15 cellular contexts compared by ENCODE assay signal in the genomic region with DNA sequence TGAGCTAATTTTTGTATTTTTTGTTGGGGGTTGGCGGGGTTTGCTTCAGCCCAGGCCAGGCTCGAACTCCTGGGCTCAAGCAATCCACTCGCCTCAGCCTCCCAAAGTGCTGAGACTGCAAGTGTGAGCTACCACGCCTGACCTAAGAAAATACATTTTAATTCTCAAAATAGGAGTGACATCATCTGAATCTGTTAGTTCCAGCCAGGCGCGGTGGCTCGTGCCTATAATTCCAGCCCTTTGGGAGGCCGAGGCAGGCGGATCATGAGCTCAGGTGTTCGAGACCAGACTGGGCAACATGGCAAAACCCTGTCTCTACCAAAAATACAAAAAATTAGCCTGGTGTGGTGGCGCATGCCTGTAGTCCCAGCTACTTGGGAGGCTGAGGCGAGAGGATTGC. TPM values are rescaled to one million over a fixed set of nuclear protein-coding genes. Genes with fewer than 3 reads are reported as not detected.
DNase-seq lines count a peak whose midpoint lies in the region; ATAC-seq and TF ChIP-seq lines count a peak whose summit lies in the region.
"Not testable (repeated sequence)": the region's sequence is repeated elsewhere in the genome, so short reads cannot be mapped to it uniquely, and the experiment has no call there.
"Had no signal": no experiment of that assay in that cellular context is flagged by ENCODE, and none has a peak within 500 bp of the region (broad histone marks: within the 10 kb centered on the region; RNA-seq: fewer than 3 reads in every experiment).

No MANE protein-coding gene starts in this region.

- not testable (repeated sequence) for TF ChIP-seq CTCF in C4-2B (conservative IDR thresholded peaks at IDR 0.05); body of pancreas (IDR thresholded peaks at IDR 0.05); esophagus muscularis mucosa (IDR thresholded peaks at IDR 0.05); right lobe of liver (IDR thresholded peaks at IDR 0.05); psoas muscle (IDR thresholded peaks at IDR 0.05); suprapubic skin (IDR thresholded peaks at IDR 0.05); upper lobe of left lung (IDR thresholded peaks at IDR 0.05)

- not testable (repeated sequence) for H3K9me3 ChIP-seq in T-helper 17 cell (ENCODE audit: control insufficient read depth, low read length, poor library complexity, severe bottlenecking); body of pancreas; esophagus muscularis mucosa; right lobe of liver; psoas muscle; suprapubic skin; upper lobe of left lung

- H3K36me3 Mint-ChIP-seq in T-helper 17 cell (ENCODE audit: low read depth): not testable (repeated sequence)

- not testable (repeated sequence) for H3K4me3 ChIP-seq in body of pancreas, esophagus muscularis mucosa, right lobe of liver, psoas muscle, suprapubic skin, upper lobe of left lung

- H3K4me3 Mint-ChIP-seq in T-helper 17 cell: not testable (repeated sequence)

- not testable (repeated sequence) for TF ChIP-seq POLR2A in body of pancreas (IDR thresholded peaks at IDR 0.05); esophagus muscularis mucosa (IDR thresholded peaks at IDR 0.05; ENCODE audit: low read depth); right lobe of liver (IDR thresholded peaks at IDR 0.05); suprapubic skin (IDR thresholded peaks at IDR 0.05); upper lobe of left lung (IDR thresholded peaks at IDR 0.05)

- H3K27ac ChIP-seq in C4-2B: peak overlapping the region; percentile 98
- H3K27ac ChIP-seq in body of pancreas: peak overlapping the region; percentile 97 to 100 (median 99)
- H3K27ac ChIP-seq in esophagus muscularis mucosa (replicated peaks in 1 of 4): peak overlapping the region; percentile 96 to 100 (median 98)
- H3K27ac ChIP-seq in right lobe of liver: peak overlapping the region in 2 of 3 donors; percentile 98 to 99
- H3K27ac ChIP-seq in psoas muscle: peak overlapping the region; percentile 99
- H3K27ac ChIP-seq in suprapubic skin: peak overlapping the region; percentile 100
- peak overlapping the region; percentile 99 to 100 (median 100) for H3K27ac ChIP-seq in upper lobe of left lung

- H3K27me3 Mint-ChIP-seq in T-helper 17 cell: not testable (repeated sequence)

- not testable (repeated sequence) for DNase-seq in T-helper 17 cell; esophagus muscularis mucosa (ENCODE audit: extremely low spot score); suprapubic skin (ENCODE audit: low spot score in 2 of 2); upper lobe of left lung
- DNase-seq in body of pancreas (peak in 1 of 4 donors; percentile 12), right lobe of liver (peak in 2 of 3 donors; percentile 26 to 44), psoas muscle (peak in 1 of 2 donors; percentile 34)

- WGBS in body of pancreas, 2 donors: 92 to 97% methylated on average over 9 to 12 of the region's 12 CpGs
- whole genome bisulfite sequencing in esophagus muscularis mucosa: 91% methylated on average over 12 of the region's 12 CpGs
- WGBS in right lobe of liver (ENCODE audit: insufficient coverage, low coverage, low lambda C conversion rate, missing lambda C conversion rate): 91% methylated on average over 12 of the region's 12 CpGs
- 70 to 91% (median 72%) methylated on average over 12 of the region's 12 CpGs for WGBS in psoas muscle, 3 donors
- 86% methylated on average over 12 of the region's 12 CpGs for WGBS in suprapubic skin
- 96 to 98% methylated on average over 12 of the region's 12 CpGs for WGBS in upper lobe of left lung, 2 donors

- intact Hi-C loops in body of pancreas (cut with DNase I) (loop anchor here (10.0 kb wide), 1 partner anchor 50 kb away; the partner anchor contains the start of gene FKBP5), esophagus muscularis mucosa (cut with DNase I) (loop anchor here (2.0 kb wide), 1 partner anchor 150 kb away; no protein-coding TSS in a partner anchor), right lobe of liver (cut with DNase I) (loop anchor here (10.0 kb wide), 2 partner anchors 150 to 170 kb away; no protein-coding TSS in a partner anchor)
- intact Hi-C loops in psoas muscle (cut with DNase I): not testable (repeated sequence)

- not testable (repeated sequence) for H3K36me3 ChIP-seq in body of pancreas (replicated peaks in 1 of 2; ENCODE audit: insufficient read depth in 1 of 2, low read depth in 2 of 2); esophagus muscularis mucosa; right lobe of liver; psoas muscle (ENCODE audit: insufficient read depth in 1 of 2, low read depth in 1 of 2); suprapubic skin; upper lobe of left lung

- not testable (repeated sequence) for H3K27me3 ChIP-seq in body of pancreas; esophagus muscularis mucosa; right lobe of liver; psoas muscle (ENCODE audit: insufficient read depth in 3 of 3, low read length in 2 of 3); suprapubic skin; upper lobe of left lung

- not testable (repeated sequence) for ATAC-seq in T-helper 17 cell; body of pancreas; right lobe of liver; psoas muscle; upper lobe of left lung (ENCODE audit: low FRiP score in 2 of 2)

- peaks cover 41% of the 10 kb centered on the region for H3K4me1 Mint-ChIP-seq in T-helper 17 cell

- H3K4me1 ChIP-seq in body of pancreas (peaks cover 78% of the 10 kb centered on the region), esophagus muscularis mucosa (peaks cover 47 to 84% (median 75%) of the 10 kb centered on the region in 4 donors), right lobe of liver (peaks cover 8 to 51% (median 27%) of the 10 kb centered on the region in 4 donors), psoas muscle (peaks cover 51% of the 10 kb centered on the region), suprapubic skin (peaks cover 77% of the 10 kb centered on the region), upper lobe of left lung (peaks cover 54 to 71% (median 66%) of the 10 kb centered on the region in 4 donors)

- peak overlapping the region; percentile 67 for H3K27ac Mint-ChIP-seq in T-helper 17 cell

- TF ChIP-seq EP300 in esophagus muscularis mucosa (IDR thresholded peaks at IDR 0.05); suprapubic skin (IDR thresholded peaks at IDR 0.05); upper lobe of left lung (IDR thresholded peaks at IDR 0.05): not testable (repeated sequence)

RNA-seq across cellular contexts. Expression of gene ARMC12, which starts 2.5 kb away (rescaled TPM):
- total RNA-seq in T-helper 17 cell (1 to 10 TPM in 1 of 2 donors, under 1 TPM in 1; 0.78 to 1.2 TPM), body of pancreas (under 1 TPM in 1 of 2 donors, not detected in 1; 0.26 TPM), esophagus muscularis mucosa (1 to 10 TPM in 1 of 4 donors, under 1 TPM in 2, not detected in 1; 0.50 to 1.0 (median 0.83) TPM), right lobe of liver (1 to 10 TPM in 3 of 6 experiments, under 1 TPM in 3; 0.22 to 4.4 (median 0.92) TPM), psoas muscle (under 1 TPM in 3 of 4 donors, not detected in 1; 0.36 to 0.74 (median 0.58) TPM), suprapubic skin (1 to 10 TPM in 1 of 4 donors, under 1 TPM in 2, not detected in 1; 0.53 to 1.2 (median 0.55) TPM), upper lobe of left lung (1 to 10 TPM in 1 of 6 donors, under 1 TPM in 4, not detected in 1; 0.46 to 6.3 (median 0.74) TPM)
- 10 to 100 TPM in 1 of 3 donors, under 1 TPM in 1, not detected in 1; 0.25 to 15.5 TPM for polyA plus RNA-seq in psoas muscle
- total RNA-seq: Caco-2, HT-29 had no signal

RNA-seq across cellular contexts. Expression of gene CLPSL2, which starts 42.1 kb away (rescaled TPM):
- not detected for total RNA-seq in T-helper 17 cell
- total RNA-seq in body of pancreas: not detected
- total RNA-seq in esophagus muscularis mucosa: not detected
- total RNA-seq in right lobe of liver: not detected
- not detected for total RNA-seq in psoas muscle
- polyA plus RNA-seq in psoas muscle: not detected
- total RNA-seq in suprapubic skin: not detected
- not detected for total RNA-seq in upper lobe of left lung
- total RNA-seq: CD8-positive, alpha-beta T cell; HT-29; M059J; OCI-LY7 had no signal
- polyA plus RNA-seq: AG04450 had no signal

RNA-seq across cellular contexts. Expression of gene FKBP5, which starts 45.6 kb away (rescaled TPM):
- total RNA-seq in T-helper 17 cell: 10 to 100 TPM; 53.3 to 60.8 TPM
- total RNA-seq in body of pancreas: 100 to 1,000 TPM; 133 to 138 TPM
- 100 to 1,000 TPM; 477 to 689 (median 593) TPM for total RNA-seq in esophagus muscularis mucosa
- total RNA-seq in right lobe of liver: 100 to 1,000 TPM in 5 of 6 experiments, 10 to 100 TPM in 1; 36.1 to 387 (median 111) TPM
- total RNA-seq in psoas muscle: 1,000 to 10,000 TPM in 1 of 4 donors, 100 to 1,000 TPM in 2, 10 to 100 TPM in 1; 56.5 to 1,905 (median 378) TPM
- 100 to 1,000 TPM; 296 to 849 (median 675) TPM for polyA plus RNA-seq in psoas muscle
- 100 to 1,000 TPM; 198 to 321 (median 244) TPM for total RNA-seq in suprapubic skin
- 100 to 1,000 TPM; 112 to 203 (median 143) TPM for total RNA-seq in upper lobe of left lung

RNA-seq across cellular contexts. Expression of gene CLPSL1, which starts 46.5 kb away (rescaled TPM):
- not detected for total RNA-seq in T-helper 17 cell
- 10 to 100 TPM in 1 of 2 donors, 1 to 10 TPM in 1; 7.8 to 11.9 TPM for total RNA-seq in body of pancreas
- total RNA-seq in esophagus muscularis mucosa: not detected
- not detected for total RNA-seq in right lobe of liver
- total RNA-seq in psoas muscle: not detected
- polyA plus RNA-seq in psoas muscle: not detected
- total RNA-seq in suprapubic skin: not detected
- total RNA-seq in upper lobe of left lung: not detected
- total RNA-seq: Caco-2; CD8-positive, alpha-beta T cell; H7; HT-29; M059J; OCI-LY7 had no signal
- polyA plus RNA-seq: AG04450 had no signal
